ENCODE assay signal across 19 cellular contexts in the genomic region with DNA sequence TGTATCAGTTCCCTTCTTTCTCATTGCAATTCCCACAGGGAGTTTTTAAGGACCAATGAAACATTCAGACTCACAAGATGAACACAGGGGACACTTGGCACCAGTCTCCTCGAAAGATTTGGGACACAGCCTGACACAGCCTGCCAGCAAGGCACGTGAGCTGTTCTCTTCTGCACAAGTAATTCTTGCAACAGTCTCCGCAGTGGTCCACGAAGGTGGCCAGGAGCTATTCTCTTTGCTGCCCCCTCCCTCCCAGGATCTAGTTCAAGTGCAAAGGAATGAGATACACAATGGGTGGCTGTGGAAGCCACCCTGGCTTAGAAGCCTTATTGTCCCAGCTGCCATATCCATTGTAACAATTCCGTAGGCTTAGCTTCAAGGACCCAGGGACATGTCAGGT. TPM values are rescaled to one million over a fixed set of nuclear protein-coding genes. Genes with fewer than 3 reads are reported as not detected.
DNase-seq lines count a peak whose midpoint lies in the region; TF ChIP-seq lines count a peak whose summit lies in the region.
"Had no signal": no experiment of that assay in that cellular context is flagged by ENCODE, and none has a peak within 500 bp of the region (broad histone marks: within the 10 kb centered on the region; RNA-seq: fewer than 3 reads in every experiment).

No MANE protein-coding gene starts in this region.

- H3K27me3 ChIP-seq in A673 (replicated peaks; ENCODE audit: insufficient read depth, low read depth, low read length, poor library complexity) = no peaks in the 10 kb centered on the region
- H3K27me3 ChIP-seq in BLaER1 treated with 17β-estradiol and CSF1 and Interleukin-3, amounts not matched to agents 10 nM and 100 nM = peaks cover 0 to 11% (median 0%) of the 10 kb centered on the region in 11 experiments; a peak in 4 of 22 replicates
- H3K27me3 ChIP-seq in KMS-11 (ENCODE audit: insufficient read depth, low read depth) = no peaks in the 10 kb centered on the region
- no peaks in the 10 kb centered on the region for H3K27me3 ChIP-seq in uterus

- no peak for TF ChIP-seq POLR2A in uterus (IDR thresholded peaks at IDR 0.05)

- H3K9me3 ChIP-seq in A673 (ENCODE audit: low read depth, low read length, poor library complexity, severe bottlenecking) (no peaks in the 10 kb centered on the region), uterus (no peaks in the 10 kb centered on the region)
- no peaks in the 10 kb centered on the region for H3K9me3 ChIP-seq in BLaER1 treated with 17β-estradiol and CSF1 and Interleukin-3, amounts not matched to agents 10 nM and 100 nM (replicated peaks in 1 of 11)

- H3K4me3 ChIP-seq in A673 (ENCODE audit: low read depth, low read length, poor library complexity, severe bottlenecking) (peak overlapping the region; percentile 6), KMS-11 (IDR thresholded peaks at IDR 0.05; ENCODE audit: insufficient read depth, low read depth, low read length) (no peak overlapping the region), uterus (no peak overlapping the region)
- no peak overlapping the region for H3K4me3 ChIP-seq in BLaER1 treated with 17β-estradiol and CSF1 and Interleukin-3, amounts not matched to agents 10 nM and 100 nM
- H3K4me3 ChIP-seq: GM12878 had no signal

- POLR2A ChIA-PET in A673 (lab: Charles Lee; ENCODE audit: low non-redundant PET) = no interaction called here

- peaks cover 0 to 3% (median 0%) of the 10 kb centered on the region in 11 experiments; a peak in 1 of 22 replicates for H4K20me1 ChIP-seq in BLaER1 treated with 17β-estradiol and CSF1 and Interleukin-3, amounts not matched to agents 10 nM and 100 nM
- H4K20me1 ChIP-seq in KMS-11 (ENCODE audit: insufficient read depth) = no peaks in the 10 kb centered on the region

- H3K4me2 ChIP-seq in BLaER1 treated with 17β-estradiol and CSF1 and Interleukin-3, amounts not matched to agents 10 nM and 100 nM = peak overlapping the region; percentile 78 to 92 (median 83); a peak in 18 of 22 replicates
- 0 out of 2 replicates have a peak overlapping the region, but pooled peaks have one; percentile 31 for H3K4me2 ChIP-seq in KMS-11

- TSS peak; percentile 24 for BruUV-seq in A673 (replicated peaks; lab: Mats Ljungman, UMichigan)

- peaks cover 90% of the 10 kb centered on the region for H3K4me1 ChIP-seq in A673 (ENCODE audit: insufficient read depth, low read length, poor library complexity, severe bottlenecking)
- H3K4me1 ChIP-seq in BLaER1 treated with 17β-estradiol and CSF1 and Interleukin-3, amounts not matched to agents 10 nM and 100 nM = peaks cover 27 to 39% (median 33%) of the 10 kb centered on the region in 10 experiments
- peaks cover 63% of the 10 kb centered on the region for H3K4me1 ChIP-seq in KMS-11 (ENCODE audit: low read depth, poor library complexity, severe bottlenecking)
- no peaks in the 10 kb centered on the region for H3K4me1 ChIP-seq in uterus

- DNase-seq in A673 (ENCODE audit: low spot score) (peak; percentile 71), medulla oblongata (ENCODE audit: extremely low spot score) (peak; percentile 31), activated gamma-delta T cell treated with Interleukin-2 at 50 U/mL for 16 hours (no peak), uterus (no peak), DMS79 (lab: John Stamatoyannopoulos, UW) (no peak), cerebellar nuclear complex (lab: John Stamatoyannopoulos, UW) (no peak)
- DNase-seq: ACHN; AML-193; CD8-positive, alpha-beta memory T cell; DND-41; GDM1; NCI-H1417; NCI-H187 treated with DMSO at 0.1 percent for 48 hours; NCI-H748 treated with DMSO at 0.1 percent for 48 hours; OCI-M1; RPMI8226 had no signal

- H3K36me3 ChIP-seq in A673 (ENCODE audit: insufficient read depth, low read length, poor library complexity, severe bottlenecking) (peaks cover 4% of the 10 kb centered on the region), KMS-11 (ENCODE audit: insufficient read depth) (no peaks in the 10 kb centered on the region), uterus (no peaks in the 10 kb centered on the region)
- H3K36me3 ChIP-seq in BLaER1 treated with 17β-estradiol and CSF1 and Interleukin-3, amounts not matched to agents 10 nM and 100 nM = no peaks in the 10 kb centered on the region

- no peak overlapping the region for H3K9ac ChIP-seq in BLaER1 treated with 17β-estradiol and CSF1 and Interleukin-3, amounts not matched to agents 10 nM and 100 nM
- no peak overlapping the region for H3K9ac ChIP-seq in KMS-11

- H3K79me2 ChIP-seq in KMS-11 (ENCODE audit: insufficient read depth, low read depth) = peaks cover 84% of the 10 kb centered on the region

- no peak overlapping the region for H2AFZ ChIP-seq in KMS-11 (ENCODE audit: low read depth)

- CTCF ChIA-PET in A673 (lab: Charles Lee) = interaction anchor here (0.5 kb wide), 1 partner anchor 15 kb away, joined by 7 read pairs; no protein-coding TSS in a partner anchor

- intact Hi-C loops in A673 (cut with micrococcal nuclease; ENCODE audit: unreplicated experiment) (loop anchor here (2.0 to 5.0 kb wide), 3 partner anchors 64 to 176 kb away; no protein-coding TSS in a partner anchor), uterus (cut with DNase I; ENCODE audit: low total_unique reads) (no loop called here)

- H3K27ac ChIP-seq in A673 (ENCODE audit: low read depth, low read length, poor library complexity, severe bottlenecking) (peak overlapping the region; percentile 90), KMS-11 (no peak overlapping the region), uterus (no peak overlapping the region)
- no peak overlapping the region for H3K27ac ChIP-seq in BLaER1 treated with 17β-estradiol and CSF1 and Interleukin-3, amounts not matched to agents 10 nM and 100 nM

- TF ChIP-seq CTCF in A673 (conservative IDR thresholded peaks at IDR 0.05; ENCODE audit: low read depth, low read length) (no peak), KMS-11 (conservative IDR thresholded peaks at IDR 0.05; ENCODE audit: low read depth, low read length) (no peak), uterus (IDR thresholded peaks at IDR 0.05) (no peak)

RNA-seq across cellular contexts. Expression of a gene that starts 12.0 kb away (rescaled TPM):
- total RNA-seq in A673 (2021) = 107 and 117 TPM in 2 replicates
- 1 to 10 TPM in 1 of 4 donors, under 1 TPM in 2, not detected in 1; 0.26 to 4.8 (median 0.28) TPM for total RNA-seq in uterus

Comparison
In these comparisons a context has a peak if more than half of its experiments do, and no peak if none do; other contexts are left out.
1. DNase-seq: peak in A673 (single experiment) and medulla oblongata (single experiment); none in activated gamma-delta T cell treated with Interleukin-2 at 50 U/mL for 16 hours (single experiment), uterus (0 of 2), DMS79 (single experiment) and cerebellar nuclear complex (0 of 2).
2. RNA of a gene that starts 12.0 kb away (total RNA-seq): 107 to 117 TPM in A673; 0.26 to 4.8 TPM in uterus; every median in the first group is over 10 times any median in the second.